In the genomic region with DNA sequence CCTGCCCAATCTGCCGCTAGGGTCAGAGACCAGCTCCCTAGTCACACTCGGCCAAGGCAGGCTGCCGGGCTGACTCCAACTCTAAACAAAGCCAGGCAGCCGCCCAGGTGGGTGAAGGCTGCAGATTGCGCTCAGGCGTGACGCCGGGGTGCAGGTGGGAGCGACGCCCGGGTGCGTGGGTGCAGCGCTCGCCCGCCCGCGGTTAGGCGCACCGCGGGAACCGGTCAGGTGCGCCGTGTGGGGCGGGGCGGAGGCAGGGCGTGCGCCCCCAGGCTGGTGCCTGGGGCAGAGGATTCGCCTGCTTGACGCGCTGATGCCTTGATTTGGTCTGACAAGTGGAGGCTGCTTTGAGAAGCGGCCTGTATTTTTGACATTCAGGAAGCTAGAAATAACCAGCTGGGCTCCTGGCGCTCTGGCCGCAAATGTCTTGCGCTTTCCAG, we compare ENCODE assay signal across 7 cellular contexts.
A peak's percentile ranks its signal among the peaks of the same experiment; 100 is the strongest.
DNase-seq lines count a peak whose midpoint lies in the region; ATAC-seq and TF ChIP-seq lines count a peak whose summit lies in the region.

No MANE protein-coding gene starts in this region.

- BruUV-seq in OCI-LY7 (replicated peaks; lab: Mats Ljungman, UMichigan): no TSS peak

- peak overlapping the region; percentile 87 for H3K27ac Mint-ChIP-seq in activated naive CD8-positive, alpha-beta T cell treated with anti-CD3 and anti-CD28 coated beads, Interleukin-2, amount 10 ng/mL, durations not matched to agents 7 days and 5 days
- H3K27ac Mint-ChIP-seq in immature natural killer cell: peak overlapping the region in 2 of 6 donors; percentile 18 to 48

- H3K4me1 ChIP-seq in OCI-LY7 (ENCODE audit: insufficient read depth, low read length, poor library complexity, severe bottlenecking): peaks cover 78% of the 10 kb centered on the region

- CTCF ChIA-PET in OCI-LY7 (lab: Charles Lee; ENCODE audit: unreplicated experiment): interaction anchor here (0.6 to 2.1 kb wide), 4 partner anchors 14 to 91 kb away, joined by 3 to 9 read pairs (median 3); no protein-coding TSS in a partner anchor

- intact Hi-C loops in OCI-LY7 (cut with micrococcal nuclease; ENCODE audit: unreplicated experiment): loop anchor here (1.0 to 5.0 kb wide), 7 partner anchors 15 to 164 kb away; no protein-coding TSS in a partner anchor

- peak overlapping the region; percentile 78 for H3K4me2 ChIP-seq in OCI-LY7 (ENCODE audit: low read length)

- peaks cover 6% of the 10 kb centered on the region for H3K9me3 Mint-ChIP-seq in activated naive CD8-positive, alpha-beta T cell treated with anti-CD3 and anti-CD28 coated beads, Interleukin-2, amount 10 ng/mL, durations not matched to agents 7 days and 5 days
- no peaks in the 10 kb centered on the region for H3K9me3 Mint-ChIP-seq in immature natural killer cell

- peaks cover 44% of the 10 kb centered on the region for H3K4me1 Mint-ChIP-seq in activated naive CD8-positive, alpha-beta T cell treated with anti-CD3 and anti-CD28 coated beads, Interleukin-2, amount 10 ng/mL, durations not matched to agents 7 days and 5 days
- H3K4me1 Mint-ChIP-seq in immature natural killer cell: peaks cover 18 to 27% of the 10 kb centered on the region in 2 donors

- H3K4me3 Mint-ChIP-seq in activated naive CD8-positive, alpha-beta T cell treated with anti-CD3 and anti-CD28 coated beads, Interleukin-2, amount 10 ng/mL, durations not matched to agents 7 days and 5 days: peak overlapping the region; percentile 79
- peak overlapping the region; percentile 64 to 81 (median 75) for H3K4me3 Mint-ChIP-seq in immature natural killer cell

- peaks cover 1% of the 10 kb centered on the region for H3K27me3 Mint-ChIP-seq in activated naive CD8-positive, alpha-beta T cell treated with anti-CD3 and anti-CD28 coated beads, Interleukin-2, amount 10 ng/mL, durations not matched to agents 7 days and 5 days
- H3K27me3 Mint-ChIP-seq in immature natural killer cell (ENCODE audit: low read depth in 3 of 3): peaks cover 9 to 15% (median 10%) of the 10 kb centered on the region in 3 donors

- H3K27ac ChIP-seq in OCI-LY7 (ENCODE audit: low read depth, low read length, poor library complexity, severe bottlenecking): peak overlapping the region; percentile 93

- no peaks in the 10 kb centered on the region for H3K9me2 ChIP-seq in OCI-LY7 (ENCODE audit: insufficient read depth, low read length)

- POLR2A ChIA-PET in OCI-LY7 (lab: Charles Lee): interaction anchor here (0.7 to 5.1 kb wide), 17 partner anchors 10 to 511 kb away, joined by 3 to 34 read pairs (median 4); no protein-coding TSS in a partner anchor
- POLR2A ChIA-PET in activated naive CD8-positive, alpha-beta T cell treated with anti-CD3 and anti-CD28 coated beads, Interleukin-2, amount 10 ng/mL, durations not matched to agents 7 days and 5 days (lab: Charles Lee): interaction anchor here (0.5 to 2.5 kb wide), 9 partner anchors 10 to 540 kb away, joined by 3 to 22 read pairs (median 4); a partner anchor contains a TSS

- H3K36me3 Mint-ChIP-seq in activated naive CD8-positive, alpha-beta T cell treated with anti-CD3 and anti-CD28 coated beads, Interleukin-2, amount 10 ng/mL, durations not matched to agents 7 days and 5 days: peaks cover 6% of the 10 kb centered on the region
- peaks cover 4 to 11% (median 11%) of the 10 kb centered on the region in 3 donors for H3K36me3 Mint-ChIP-seq in immature natural killer cell

- no peaks in the 10 kb centered on the region for H3K36me3 ChIP-seq in OCI-LY7 (ENCODE audit: insufficient read depth, low read length)

- H4K20me1 ChIP-seq in OCI-LY7 (ENCODE audit: insufficient read depth, low read length): no peaks in the 10 kb centered on the region

- peak; percentile 98 for DNase-seq in OCI-LY7 (ENCODE audit: low spot score)
- DNase-seq in activated naive CD8-positive, alpha-beta T cell treated with anti-CD3 and anti-CD28 coated beads, Interleukin-2, amount 10 ng/mL, durations not matched to agents 7 days and 5 days: peak; percentile 80
- DNase-seq in immature natural killer cell: peak; percentile 29 to 38 (median 38)
- peak in 2 of 3 donors; percentile 25 to 36 for DNase-seq in stimulated activated CD4-positive, alpha-beta T cell treated with anti-CD3 and anti-CD28 coated beads, TNF-alpha, amount 100 ng/mL, for 48 hours (ENCODE audit: low read depth in 3 of 3)
- no peak for DNase-seq in HUDEP-2 (lab: John Stamatoyannopoulos, UW; ENCODE audit: unreplicated experiment in 76 of 76)

- TF ChIP-seq CTCF in OCI-LY7 (conservative IDR thresholded peaks at IDR 0.05; ENCODE audit: low read length): peak; percentile 65

- peak overlapping the region; percentile 61; the same call in 1 of the 2 replicates for H2AFZ ChIP-seq in OCI-LY7 (ENCODE audit: low read length)

- H3K9me3 ChIP-seq in OCI-LY7 (ENCODE audit: low read length): no peaks in the 10 kb centered on the region

- H3K79me2 ChIP-seq in OCI-LY7 (ENCODE audit: insufficient read depth, low read depth, low read length): no peaks in the 10 kb centered on the region

- peak overlapping the region; percentile 53 for H3K4me3 ChIP-seq in OCI-LY7 (ENCODE audit: low read depth, low read length, poor library complexity, severe bottlenecking)

- ATAC-seq in GM18907 (IDR thresholded peaks at IDR 0.05; ENCODE audit: unreplicated experiment): peak; percentile 83
- peak; percentile 72 for ATAC-seq in HG02970 (IDR thresholded peaks at IDR 0.05; ENCODE audit: low FRiP score, unreplicated experiment)
- ATAC-seq in activated naive CD8-positive, alpha-beta T cell treated with anti-CD3 and anti-CD28 coated beads, Interleukin-2, amount 10 ng/mL, durations not matched to agents 7 days and 5 days (ENCODE audit: low read depth): peak; percentile 73

Comparison
In these comparisons a context has a peak if more than half of its experiments do, and no peak if none do; other contexts are left out.
1. DNase-seq: peak in OCI-LY7 (single experiment), activated naive CD8-positive, alpha-beta T cell treated with anti-CD3 and anti-CD28 coated beads, Interleukin-2, amount 10 ng/mL, durations not matched to agents 7 days and 5 days (single experiment), immature natural killer cell (3 of 3) and stimulated activated CD4-positive, alpha-beta T cell treated with anti-CD3 and anti-CD28 coated beads, TNF-alpha, amount 100 ng/mL, for 48 hours (2 of 3); none in HUDEP-2 (0 of 76).
2. Peak in every context shown above with its lines, with median percentiles within 50 percentile points of each other: ATAC-seq.